ENCODE assay signal across 8 cellular contexts in genomic region chr12:3751151-3752095, GRCh38. TPM values are rescaled to one million over a fixed set of nuclear protein-coding genes. Genes with fewer than 3 reads are reported as not detected.
A peak's percentile ranks its signal among the peaks of the same experiment; 100 is the strongest.
DNase-seq lines count a peak whose midpoint lies in the region; ATAC-seq and TF ChIP-seq lines count a peak whose summit lies in the region.
"Had no signal": no experiment of that assay in that cellular context is flagged by ENCODE, and none has a peak within 500 bp of the region (broad histone marks: within the 10 kb centered on the region; RNA-seq: fewer than 3 reads in every experiment).

No MANE protein-coding gene starts in this region.

- H4K5ac ChIP-seq in H9 (ENCODE audit: insufficient read length, low read depth, low read length) = no peak overlapping the region

- H2AFZ ChIP-seq in H9 (ENCODE audit: low read length) = no peak overlapping the region

- H3K4me1 ChIP-seq in H9 (ENCODE audit: insufficient read depth, low read length) (no peaks in the 10 kb centered on the region), endodermal cell (ENCODE audit: control insufficient read depth, insufficient read depth, low read length) (no peaks in the 10 kb centered on the region), psoas muscle (no peaks in the 10 kb centered on the region)

- no peak for TF ChIP-seq CTCF in H9 (conservative IDR thresholded peaks at IDR 0.05)
- TF ChIP-seq CTCF in endodermal cell (conservative IDR thresholded peaks at IDR 0.05) = no peak
- TF ChIP-seq CTCF in psoas muscle (IDR thresholded peaks at IDR 0.05) = no peak

- no peaks in the 10 kb centered on the region; the same call in 1 of the 2 replicates for H3K27me3 ChIP-seq in H9 (ENCODE audit: insufficient read depth, low read length)
- H3K27me3 ChIP-seq in endodermal cell (ENCODE audit: control insufficient read depth, insufficient read depth, low read length, poor library complexity, severe bottlenecking) = peaks cover 31% of the 10 kb centered on the region
- peaks cover 0 to 17% (median 6%) of the 10 kb centered on the region in 3 donors for H3K27me3 ChIP-seq in psoas muscle (ENCODE audit: insufficient read depth in 3 of 3, low read length in 2 of 3)

- ATAC-seq in T-cell (replicated peaks in 1 of 4) = no peak
- no peak for ATAC-seq in stimulated activated effector memory CD8-positive, alpha-beta T cell treated with anti-CD3 and anti-CD28 coated beads, Interleukin-12 subunit alpha, Interleukin-12 subunit beta, amount 100 ng/mL, for 72 hours
- ATAC-seq in HG03521 (IDR thresholded peaks at IDR 0.05; ENCODE audit: unreplicated experiment) = no peak
- no peak for ATAC-seq in psoas muscle

- no peak overlapping the region for H3T11ph ChIP-seq in H9 (ENCODE audit: low read length)

- peaks cover 6 to 13% of the 10 kb centered on the region in 2 experiments; a peak in 3 of 4 replicates for H3K4me1 Mint-ChIP-seq in H9
- peaks cover 56 to 79% (median 74%) of the 10 kb centered on the region in 3 donors for H3K4me1 Mint-ChIP-seq in T-cell
- H3K4me1 Mint-ChIP-seq in endodermal cell = peaks cover 9% of the 10 kb centered on the region
- peaks cover 76% of the 10 kb centered on the region for H3K4me1 Mint-ChIP-seq in stimulated activated effector memory CD8-positive, alpha-beta T cell treated with anti-CD3 and anti-CD28 coated beads, Interleukin-12 subunit alpha, Interleukin-12 subunit beta, amount 100 ng/mL, for 72 hours

- H2BK15ac ChIP-seq in H9 (ENCODE audit: low read depth, low read length) = no peak overlapping the region

- H2BK20ac ChIP-seq in H9 (ENCODE audit: low read depth, low read length, poor library complexity, severe bottlenecking) = no peak overlapping the region

- no peak overlapping the region for H4K91ac ChIP-seq in H9 (ENCODE audit: insufficient read length, low read depth, low read length)

- no peak overlapping the region for H2AK5ac ChIP-seq in H9 (ENCODE audit: insufficient read length, low read length)

- H2BK12ac ChIP-seq in H9 (ENCODE audit: insufficient read length, low read depth, low read length) = no peak overlapping the region

- H4K8ac ChIP-seq in H9 (replicated peaks; ENCODE audit: insufficient read length, low read depth, low read length) = no peak overlapping the region

- no peak overlapping the region for H3K4me2 ChIP-seq in H9 (ENCODE audit: insufficient read depth, insufficient read length, low read length)

- no peak overlapping the region for H3K23ac ChIP-seq in H9 (ENCODE audit: insufficient read length, low read depth, low read length)

- H4K20me1 ChIP-seq in H9 (ENCODE audit: control insufficient read depth, insufficient read depth, insufficient read length) = no peaks in the 10 kb centered on the region

- H3K79me1 ChIP-seq in H9 (ENCODE audit: insufficient read depth, low read depth, low read length, poor library complexity, severe bottlenecking) = no peaks in the 10 kb centered on the region

- no peaks in the 10 kb centered on the region for H3K79me2 ChIP-seq in H9 (ENCODE audit: insufficient read depth, low read length)

- H3K4me3 ChIP-seq in endodermal cell (ENCODE audit: low read length) (no peak overlapping the region), psoas muscle (no peak overlapping the region)

- H3K56ac ChIP-seq in H9 (ENCODE audit: insufficient read length, low read depth, low read length) = no peak overlapping the region

- no peaks in the 10 kb centered on the region for H3K9me3 ChIP-seq in H9 (ENCODE audit: control insufficient read depth, low read depth, low read length)
- no peaks in the 10 kb centered on the region for H3K9me3 ChIP-seq in endodermal cell (ENCODE audit: control insufficient read depth, low read length)
- no peaks in the 10 kb centered on the region for H3K9me3 ChIP-seq in psoas muscle

- CTCF ChIA-PET in T-cell (lab: Charles Lee) = no interaction called here

- no peak overlapping the region for H3K18ac ChIP-seq in H9 (ENCODE audit: insufficient read length, low read depth, low read length)

- H3K9ac ChIP-seq in H9 (ENCODE audit: extremely low read depth, insufficient read length, low read length) = no peak overlapping the region
- no peak overlapping the region for H3K9ac ChIP-seq in endodermal cell (ENCODE audit: extremely low read depth, low read length, poor library complexity, severe bottlenecking)

- DNase-seq in H9 (peak; percentile 22), T-cell (no peak), endodermal cell (no peak), T-helper 9 cell (no peak), psoas muscle (no peak)
- DNase-seq in stimulated activated effector memory CD8-positive, alpha-beta T cell treated with anti-CD3 and anti-CD28 coated beads, Interleukin-12 subunit alpha, Interleukin-12 subunit beta, amount 100 ng/mL, for 72 hours (ENCODE audit: low spot score in 2 of 2) = peak in 1 of 2 donors; percentile 54
- DNase-seq: NCI-H1694 treated with DMSO at 0.1 percent for 48 hours had no signal

- H3K4me3 Mint-ChIP-seq in H9 = peak overlapping the region in 1 of 2 experiments; percentile 72; a peak in 1 of 5 replicates
- H3K4me3 Mint-ChIP-seq in T-cell = peak overlapping the region; percentile 88 to 96 (median 91)
- peak overlapping the region; percentile 37 for H3K4me3 Mint-ChIP-seq in endodermal cell
- H3K4me3 Mint-ChIP-seq in stimulated activated effector memory CD8-positive, alpha-beta T cell treated with anti-CD3 and anti-CD28 coated beads, Interleukin-12 subunit alpha, Interleukin-12 subunit beta, amount 100 ng/mL, for 72 hours = peak overlapping the region; percentile 89

- H3K9me3 Mint-ChIP-seq in H9 = peaks cover 1 to 3% of the 10 kb centered on the region in 2 experiments; a peak in 2 of 5 replicates
- no peaks in the 10 kb centered on the region for H3K9me3 Mint-ChIP-seq in T-cell
- H3K9me3 Mint-ChIP-seq in endodermal cell = peaks cover 3% of the 10 kb centered on the region
- no peaks in the 10 kb centered on the region for H3K9me3 Mint-ChIP-seq in stimulated activated effector memory CD8-positive, alpha-beta T cell treated with anti-CD3 and anti-CD28 coated beads, Interleukin-12 subunit alpha, Interleukin-12 subunit beta, amount 100 ng/mL, for 72 hours

- no CpG with 5 or more reads among the region's 15 CpGs for WGBS in H9 (ENCODE audit: extremely low coverage, insufficient read length, low lambda C conversion rate)
- 88 to 94% methylated on average over 8 to 15 of the region's 15 CpGs for WGBS in endodermal cell (ENCODE audit: insufficient coverage in 1 of 2, insufficient read length in 1 of 2), 2 experiments
- WGBS in psoas muscle, 3 donors = 86 to 92% (median 92%) methylated on average over 15 of the region's 15 CpGs

- H3K36me3 ChIP-seq in endodermal cell (ENCODE audit: control insufficient read depth, insufficient read depth, low read length) (no peaks in the 10 kb centered on the region), psoas muscle (ENCODE audit: insufficient read depth in 1 of 2, low read depth in 1 of 2) (no peaks in the 10 kb centered on the region)

- intact Hi-C loops in psoas muscle (cut with DNase I) = no loop called here

- H3K23me2 ChIP-seq in H9 (ENCODE audit: insufficient read length, low read depth, low read length, poor library complexity, severe bottlenecking) = peaks cover 2% of the 10 kb centered on the region

- H3K27me3 Mint-ChIP-seq in H9 (ENCODE audit: low read depth) (peaks cover 46% of the 10 kb centered on the region), T-cell (no peaks in the 10 kb centered on the region), endodermal cell (ENCODE audit: insufficient read depth) (peaks cover 45% of the 10 kb centered on the region)

- POLR2A ChIA-PET in T-cell (lab: Charles Lee) = no interaction called here

- H2BK5ac ChIP-seq in H9 (ENCODE audit: insufficient read length, low read length) = no peak overlapping the region

- H3K27ac Mint-ChIP-seq in H9 (peak overlapping the region in 1 of 3 experiments; percentile 45; a peak in 1 of 7 replicates), T-cell (peak overlapping the region; percentile 96 to 98), endodermal cell (no peak overlapping the region)
- H3K27ac Mint-ChIP-seq in stimulated activated effector memory CD8-positive, alpha-beta T cell treated with anti-CD3 and anti-CD28 coated beads, Interleukin-12 subunit alpha, Interleukin-12 subunit beta, amount 100 ng/mL, for 72 hours = peak overlapping the region; percentile 99

- H3K27ac ChIP-seq in H9 (ENCODE audit: insufficient read length, low read depth, low read length) (no peak overlapping the region), endodermal cell (ENCODE audit: low read depth, low read length) (no peak overlapping the region), psoas muscle (no peak overlapping the region)

- H3K36me3 Mint-ChIP-seq in H9 (ENCODE audit: insufficient read depth in 1 of 3, low read depth in 3 of 3) (no peaks in the 10 kb centered on the region; a peak in 2 of 7 replicates), T-cell (peaks cover 15% of the 10 kb centered on the region), endodermal cell (ENCODE audit: low read depth) (no peaks in the 10 kb centered on the region)
- peaks cover 49% of the 10 kb centered on the region for H3K36me3 Mint-ChIP-seq in stimulated activated effector memory CD8-positive, alpha-beta T cell treated with anti-CD3 and anti-CD28 coated beads, Interleukin-12 subunit alpha, Interleukin-12 subunit beta, amount 100 ng/mL, for 72 hours

- no peak overlapping the region for H2BK120ac ChIP-seq in H9 (ENCODE audit: low read depth, low read length, poor library complexity, severe bottlenecking)

- no peak overlapping the region for H3K4ac ChIP-seq in H9 (ENCODE audit: low read depth, low read length)

- no peak overlapping the region for H3K14ac ChIP-seq in H9 (ENCODE audit: insufficient read depth, low read length)

RNA-seq across cellular contexts. Expression of gene CRACR2A, which starts 1.5 kb away (rescaled TPM):
- 2.0 and 2.1 TPM in 2 replicates for total RNA-seq in H9 (2021)
- total RNA-seq in T-cell = 10 to 100 TPM; 38.3 to 47.0 (median 40.6) TPM
- 1 to 10 TPM; 1.1 to 4.7 TPM for total RNA-seq in endodermal cell
- 1.1 TPM for polyA plus RNA-seq in endodermal cell (2013, experiment 1 of 2)
- 1.3 TPM for polyA plus RNA-seq in endodermal cell (2013, experiment 2 of 2)
- total RNA-seq in psoas muscle = 1 to 10 TPM in 3 of 4 donors, under 1 TPM in 1; 0.87 to 1.7 (median 1.2) TPM
- under 1 TPM; 0.24 to 0.48 (median 0.35) TPM for polyA plus RNA-seq in psoas muscle

Comparison
In these comparisons a context has a peak if more than half of its experiments do, and no peak if none do; other contexts are left out.
1. RNA of gene CRACR2A, which starts 1.5 kb away (total RNA-seq): 38.3 to 47.0 TPM in T-cell; 1.1 to 4.7 TPM in endodermal cell, 2.0 to 2.1 TPM in H9 and 0.87 to 1.7 TPM in psoas muscle; every median in the first group is over 4 times any median in the second.